8 cellular contexts compared by ENCODE assay signal in the genomic region with DNA sequence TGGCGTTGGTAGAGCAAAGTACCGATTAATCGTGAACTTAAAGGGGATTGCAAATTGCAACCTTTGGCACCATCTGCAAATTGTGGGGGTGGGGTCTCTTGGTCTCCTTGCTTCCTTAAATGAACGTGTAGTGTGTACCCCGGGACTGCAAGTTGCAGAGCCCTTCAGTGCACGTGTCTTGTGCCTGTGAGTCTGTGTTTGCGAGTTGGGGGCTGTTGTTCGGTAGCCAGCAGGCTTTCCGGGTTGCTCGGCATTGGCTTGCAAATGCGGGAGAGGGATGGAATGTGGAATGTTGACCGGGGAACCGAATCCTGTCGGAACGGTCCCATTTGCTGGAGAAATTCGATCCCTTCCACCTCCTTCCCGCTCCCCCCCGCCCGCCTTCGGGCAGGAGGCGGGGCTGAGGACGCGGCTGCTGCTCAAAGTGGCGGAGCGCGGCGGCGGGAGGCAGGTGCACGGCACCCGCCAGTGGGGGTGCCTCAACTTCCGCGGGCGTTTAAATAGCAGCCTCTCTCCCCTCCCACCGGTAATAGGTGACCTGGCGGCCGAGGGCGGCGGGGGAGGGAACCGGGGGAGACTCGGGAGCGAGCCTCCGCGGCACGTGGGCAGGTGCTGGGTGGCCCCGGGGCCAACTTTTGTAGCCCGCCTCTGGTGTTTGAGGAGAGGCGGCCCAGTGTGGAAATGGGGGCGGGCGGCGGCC. TPM values are rescaled to one million over a fixed set of nuclear protein-coding genes. Genes with fewer than 3 reads are reported as not detected.
A peak's percentile ranks its signal among the peaks of the same experiment; 100 is the strongest.
DNase-seq lines count a peak whose midpoint lies in the region; ATAC-seq, FAIRE-seq and TF ChIP-seq lines count a peak whose summit lies in the region.

No MANE protein-coding gene starts in this region.

- no peaks in the 10 kb centered on the region for H3K9me3 Mint-ChIP-seq in T-helper 1 cell treated with Interleukin-12 subunit alpha and Interleukin-12 subunit beta and Interleukin-4 antibody, amounts not matched to agents 30 μg/mL and 1 μg/mL, for 36 hours

- peak; percentile 71 for DNase-seq in NCI-H1436 treated with DMSO at 0.1 percent for 48 hours (lab: John Stamatoyannopoulos, UW)
- peak in 51 of 56 donors; percentile 13 to 75 (median 50) for DNase-seq in amygdala (lab: John Stamatoyannopoulos, UW)
- DNase-seq in left ventricle myocardium superior: peak; percentile 87
- DNase-seq in prostate gland (ENCODE audit: low spot score): peak; percentile 82
- DNase-seq in urothelium cell line (ENCODE audit: low spot score): peak; percentile 79

- H3K4me1 Mint-ChIP-seq in T-helper 1 cell treated with Interleukin-12 subunit alpha and Interleukin-12 subunit beta and Interleukin-4 antibody, amounts not matched to agents 30 μg/mL and 1 μg/mL, for 36 hours (ENCODE audit: low read depth): peaks cover 27% of the 10 kb centered on the region

- TF ChIP-seq CTCF in prostate gland (IDR thresholded peaks at IDR 0.05): peak in 2 of 4 experiments; percentile 23 to 45

- peak; percentile 74 for TF ChIP-seq POLR2A in GM15510 (IDR thresholded peaks at IDR 0.05; ENCODE audit: borderline replicate concordance, extremely low read depth, insufficient read length)
- TF ChIP-seq POLR2A in prostate gland (IDR thresholded peaks at IDR 0.05): peak; percentile 60

- H3K27ac Mint-ChIP-seq in T-helper 1 cell treated with Interleukin-12 subunit alpha and Interleukin-12 subunit beta and Interleukin-4 antibody, amounts not matched to agents 30 μg/mL and 1 μg/mL, for 36 hours: peak overlapping the region; percentile 100

- intact Hi-C loops in left ventricle myocardium superior (cut with micrococcal nuclease) (no loop called here), prostate gland (cut with DNase I) (loop anchor here (5.0 to 10.0 kb wide), 4 partner anchors 154 to 524 kb away; a partner anchor contains a TSS)

- peak overlapping the region; percentile 59 to 80 for H3K4me3 ChIP-seq in prostate gland

- H3K4me3 Mint-ChIP-seq in T-helper 1 cell treated with Interleukin-12 subunit alpha and Interleukin-12 subunit beta and Interleukin-4 antibody, amounts not matched to agents 30 μg/mL and 1 μg/mL, for 36 hours: peak overlapping the region; percentile 100

- peaks cover 2% of the 10 kb centered on the region for H3K36me3 Mint-ChIP-seq in T-helper 1 cell treated with Interleukin-12 subunit alpha and Interleukin-12 subunit beta and Interleukin-4 antibody, amounts not matched to agents 30 μg/mL and 1 μg/mL, for 36 hours (ENCODE audit: low read depth)

- H3K36me3 ChIP-seq in prostate gland: no peaks in the 10 kb centered on the region

- no peaks in the 10 kb centered on the region for H3K4me1 ChIP-seq in prostate gland (replicated peaks)

- FAIRE-seq in urothelium cell line (lab: Jason Lieb, UNC): peak; percentile 5

- WGBS in prostate gland: under 1% methylated on average over 46 of the region's 50 CpGs

- peak; percentile 44 for ATAC-seq in HG02852 (IDR thresholded peaks at IDR 0.05; ENCODE audit: unreplicated experiment)
- ATAC-seq in left ventricle myocardium superior: peak; percentile 58

- no peaks in the 10 kb centered on the region for H3K9me3 ChIP-seq in prostate gland

- no peaks in the 10 kb centered on the region for H3K27me3 ChIP-seq in prostate gland (replicated peaks; ENCODE audit: insufficient read depth)

- H3K27me3 Mint-ChIP-seq in T-helper 1 cell treated with Interleukin-12 subunit alpha and Interleukin-12 subunit beta and Interleukin-4 antibody, amounts not matched to agents 30 μg/mL and 1 μg/mL, for 36 hours (ENCODE audit: low read depth): no peaks in the 10 kb centered on the region

- H3K27ac ChIP-seq in prostate gland: peak overlapping the region; percentile 85 to 89

RNA-seq across cellular contexts. Expression of a gene that starts 1.5 kb away (rescaled TPM):
- total RNA-seq in left ventricle myocardium superior (24.4 TPM), prostate gland (10 to 100 TPM; 31.6 to 33.9 TPM)

Comparison
In these comparisons a context has a peak if more than half of its experiments do, and no peak if none do; other contexts are left out.
1. Peak in every context shown above with its lines: DNase-seq, ATAC-seq, H3K4me3 ChIP-seq and H3K27ac ChIP-seq.